12 cellular contexts compared by ENCODE assay signal in the genomic region with DNA sequence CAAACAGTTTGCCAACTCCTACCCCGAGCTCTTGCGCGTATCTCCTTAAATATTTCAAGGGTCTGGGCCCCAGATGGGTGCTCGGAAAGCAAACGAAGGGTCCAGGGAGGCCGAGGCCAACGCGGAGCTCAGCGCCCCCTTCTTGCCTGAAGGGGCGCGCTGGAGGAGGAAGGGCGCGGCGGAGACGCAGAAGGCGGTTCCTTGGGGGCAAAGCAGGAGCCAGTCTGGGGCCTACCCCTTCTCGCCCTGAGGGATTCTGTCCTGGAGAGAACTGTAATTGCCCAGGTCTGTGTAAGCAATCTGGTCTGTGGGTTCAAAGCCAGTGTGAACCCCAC. TPM values are rescaled to one million over a fixed set of nuclear protein-coding genes. Genes with fewer than 3 reads are reported as not detected.
DNase-seq lines count a peak whose midpoint lies in the region; ATAC-seq and TF ChIP-seq lines count a peak whose summit lies in the region.
"Had no signal": no experiment of that assay in that cellular context is flagged by ENCODE, and none has a peak within 500 bp of the region (broad histone marks: within the 10 kb centered on the region; RNA-seq: fewer than 3 reads in every experiment).

No MANE protein-coding gene starts in this region.

- no peak for TF ChIP-seq EP300 in stomach (IDR thresholded peaks at IDR 0.05)

- no peak for DNase-seq in activated CD4-positive, alpha-beta T cell treated with anti-CD3 and anti-CD28 coated beads for 36 hours
- no peak for DNase-seq in activated CD4-positive, alpha-beta T cell treated with anti-CD3 and anti-CD28 coated beads, Interleukin-2, amount 50 U/mL, for 1 hour
- DNase-seq in activated naive CD8-positive, alpha-beta T cell treated with anti-CD3 and anti-CD28 coated beads, Interleukin-2, amount 50 U/mL, for 24 hours, result no peak
- peak; percentile 41 for DNase-seq in iPS-NIHi7 (ENCODE audit: extremely low spot score)
- peak; percentile 13 for DNase-seq in stimulated activated naive CD8-positive, alpha-beta T cell treated with anti-CD3 and anti-CD28 coated beads, Interleukin-15, Interleukin-2, amounts not matched to agents 100 U/mL and 50 U/mL, for 24 hours
- no peak for DNase-seq in 8988T
- no peak for DNase-seq in stomach
- no peak for DNase-seq in activated gamma-delta T cell treated with Interleukin-2 at 50 U/mL for 16 hours
- DNase-seq: NCI-H1105 had no signal

- intact Hi-C loops in activated CD4-positive, alpha-beta T cell treated with anti-CD3 and anti-CD28 coated beads for 36 hours (cut with DNase I, micrococcal nuclease), result loop anchor here in 1 of 2 experiments (5.0 to 10.0 kb wide), 3 partner anchors 149 to 1582 kb away; partner anchors contain the start of gene MAP9
- intact Hi-C loops in stomach (cut with DNase I; ENCODE audit: low total_unique reads), result no loop called here

- H3K27me3 ChIP-seq in stomach, result peaks cover 23 to 95% (median 58%) of the 10 kb centered on the region in 3 donors

- peak overlapping the region; percentile 67 for H3K4me3 Mint-ChIP-seq in activated CD4-positive, alpha-beta T cell treated with anti-CD3 and anti-CD28 coated beads for 36 hours
- peak overlapping the region; percentile 68 for H3K4me3 Mint-ChIP-seq in activated naive CD8-positive, alpha-beta T cell treated with anti-CD3 and anti-CD28 coated beads, Interleukin-2, amount 50 U/mL, for 24 hours

- H3K4me1 ChIP-seq in stomach, result peaks cover 28 to 50% (median 41%) of the 10 kb centered on the region in 4 donors

- no peaks in the 10 kb centered on the region for H3K36me3 ChIP-seq in stomach
- H3K36me3 ChIP-seq: adrenal gland had no signal

- no peaks in the 10 kb centered on the region for H3K36me3 Mint-ChIP-seq in activated CD4-positive, alpha-beta T cell treated with anti-CD3 and anti-CD28 coated beads for 36 hours (ENCODE audit: low read depth)
- H3K36me3 Mint-ChIP-seq in activated naive CD8-positive, alpha-beta T cell treated with anti-CD3 and anti-CD28 coated beads, Interleukin-2, amount 50 U/mL, for 24 hours (ENCODE audit: low read depth), result no peaks in the 10 kb centered on the region

- 20 to 39% (median 29%) methylated on average over 15 to 17 of the region's 17 CpGs for WGBS in stomach, 5 donors

- TF ChIP-seq POLR2A in stomach (IDR thresholded peaks at IDR 0.05), result no peak

- no peak overlapping the region for H3K27ac ChIP-seq in stomach
- H3K27ac ChIP-seq: adrenal gland, HL-60 had no signal

- no peak overlapping the region for H3K27ac Mint-ChIP-seq in activated CD4-positive, alpha-beta T cell treated with anti-CD3 and anti-CD28 coated beads for 36 hours
- no peak overlapping the region for H3K27ac Mint-ChIP-seq in activated naive CD8-positive, alpha-beta T cell treated with anti-CD3 and anti-CD28 coated beads, Interleukin-2, amount 50 U/mL, for 24 hours

- H3K9me3 ChIP-seq in stomach, result no peaks in the 10 kb centered on the region
- H3K9me3 ChIP-seq: adrenal gland had no signal

- POLR2A ChIA-PET in activated CD4-positive, alpha-beta T cell treated with anti-CD3 and anti-CD28 coated beads for 36 hours (lab: Charles Lee), result interaction anchor here (0.7 kb wide), 1 partner anchor 286 kb away, joined by 3 read pairs; no protein-coding TSS in a partner anchor

- no peak for ATAC-seq in activated CD4-positive, alpha-beta T cell treated with anti-CD3 and anti-CD28 coated beads for 36 hours
- ATAC-seq in activated naive CD8-positive, alpha-beta T cell treated with anti-CD3 and anti-CD28 coated beads, Interleukin-2, amount 50 U/mL, for 24 hours, result no peak
- ATAC-seq in stimulated activated naive CD8-positive, alpha-beta T cell treated with anti-CD3 and anti-CD28 coated beads, Interleukin-15, Interleukin-2, amounts not matched to agents 100 U/mL and 50 U/mL, for 24 hours, result no peak

- CTCF ChIA-PET in activated CD4-positive, alpha-beta T cell treated with anti-CD3 and anti-CD28 coated beads for 36 hours (lab: Charles Lee), result interaction anchor here (0.5 to 0.9 kb wide), 6 partner anchors 14 to 480 kb away, joined by 3 to 5 read pairs (median 3); no protein-coding TSS in a partner anchor

- H3K4me3 ChIP-seq in stomach, result peak overlapping the region in 2 of 4 donors; percentile 29 to 35

- H3K4me1 Mint-ChIP-seq in activated CD4-positive, alpha-beta T cell treated with anti-CD3 and anti-CD28 coated beads for 36 hours, result peaks cover 43% of the 10 kb centered on the region
- H3K4me1 Mint-ChIP-seq in activated naive CD8-positive, alpha-beta T cell treated with anti-CD3 and anti-CD28 coated beads, Interleukin-2, amount 50 U/mL, for 24 hours, result peaks cover 49% of the 10 kb centered on the region

- peaks cover 75% of the 10 kb centered on the region for H3K27me3 Mint-ChIP-seq in activated CD4-positive, alpha-beta T cell treated with anti-CD3 and anti-CD28 coated beads for 36 hours
- H3K27me3 Mint-ChIP-seq in activated naive CD8-positive, alpha-beta T cell treated with anti-CD3 and anti-CD28 coated beads, Interleukin-2, amount 50 U/mL, for 24 hours, result peaks cover 87% of the 10 kb centered on the region

- TF ChIP-seq CTCF in stomach (IDR thresholded peaks at IDR 0.05), result no peak

- H3K9me3 Mint-ChIP-seq in activated CD4-positive, alpha-beta T cell treated with anti-CD3 and anti-CD28 coated beads for 36 hours (ENCODE audit: low read depth), result no peaks in the 10 kb centered on the region
- no peaks in the 10 kb centered on the region for H3K9me3 Mint-ChIP-seq in activated naive CD8-positive, alpha-beta T cell treated with anti-CD3 and anti-CD28 coated beads, Interleukin-2, amount 50 U/mL, for 24 hours

RNA-seq across cellular contexts. Expression of gene SFRP2, which starts 4.0 kb away (rescaled TPM):
- total RNA-seq in activated CD4-positive, alpha-beta T cell treated with anti-CD3 and anti-CD28 coated beads for 36 hours, result not detected
- total RNA-seq in stomach, result 10 to 100 TPM in 3 of 5 donors, 1 to 10 TPM in 1, not detected in 1; 6.7 to 40.0 (median 14.1) TPM
- 1 to 10 TPM in 2 of 3 donors, not detected in 1; 1.2 to 2.7 TPM for polyA plus RNA-seq in stomach
- total RNA-seq: A172 had no signal

RNA-seq across cellular contexts. Expression of gene RNF175, which starts 33.0 kb away (rescaled TPM):
- total RNA-seq in activated CD4-positive, alpha-beta T cell treated with anti-CD3 and anti-CD28 coated beads for 36 hours, result under 1 TPM; 0.26 to 0.57 TPM
- total RNA-seq in stomach, result 1 to 10 TPM in 1 of 5 donors, not detected in 4; 1.3 TPM
- polyA plus RNA-seq in stomach, result not detected
- total RNA-seq: A172 had no signal

Comparison
In these comparisons a context has a peak if more than half of its experiments do, and no peak if none do; other contexts are left out.
1. DNase-seq: peak in iPS-NIHi7 (single experiment) and stimulated activated naive CD8-positive, alpha-beta T cell treated with anti-CD3 and anti-CD28 coated beads, Interleukin-15, Interleukin-2, amounts not matched to agents 100 U/mL and 50 U/mL, for 24 hours (single experiment); none in activated CD4-positive, alpha-beta T cell treated with anti-CD3 and anti-CD28 coated beads for 36 hours (single experiment), activated CD4-positive, alpha-beta T cell treated with anti-CD3 and anti-CD28 coated beads, Interleukin-2, amount 50 U/mL, for 1 hour (single experiment), activated naive CD8-positive, alpha-beta T cell treated with anti-CD3 and anti-CD28 coated beads, Interleukin-2, amount 50 U/mL, for 24 hours (single experiment), 8988T (single experiment), stomach (single experiment) and activated gamma-delta T cell treated with Interleukin-2 at 50 U/mL for 16 hours (single experiment).